In the genomic region with DNA sequence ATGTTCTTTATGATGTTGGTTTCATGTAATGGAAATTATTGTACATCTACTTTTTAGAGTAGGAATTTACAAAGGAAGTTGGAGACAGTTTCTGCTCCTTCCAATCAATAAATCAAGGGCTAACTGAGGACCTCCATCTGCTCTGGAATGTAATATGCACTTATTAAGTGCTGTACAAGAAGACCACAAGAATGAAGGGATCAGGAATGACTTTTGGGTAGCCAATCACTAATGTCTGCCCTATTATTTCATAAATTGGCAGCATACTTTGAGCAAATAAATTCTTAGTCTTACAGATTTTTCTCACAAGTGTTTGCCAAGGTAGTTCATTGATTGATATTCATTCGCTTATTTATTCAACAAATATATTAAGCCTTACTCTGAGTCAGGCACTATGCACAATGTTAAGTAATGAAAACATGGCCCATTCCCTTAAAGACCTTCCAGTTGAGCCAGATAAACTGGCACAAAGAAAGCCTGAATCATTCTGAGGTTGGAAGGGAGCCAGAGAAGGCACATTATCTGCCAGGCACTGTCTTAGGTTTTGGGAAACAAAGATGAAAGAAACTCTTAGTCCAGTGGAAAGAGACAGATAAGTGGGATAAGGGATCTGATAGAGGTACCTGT, we compare ENCODE assay signal across 1 cellular context.
TF ChIP-seq lines count a peak whose summit lies in the region.

No MANE protein-coding gene starts in this region.

TF ChIP-seq in A549, 52 proteins besides CTCF, POLR2A, EP300 and RAD21:
- TF ChIP-seq KDM5A (IDR thresholded peaks at IDR 0.05) = no peak
- no peak for TF ChIP-seq HOXA7 (CRISPR knock-in tag; IDR thresholded peaks at IDR 0.05)
- TF ChIP-seq TFCP2L1 (CRISPR knock-in tag; IDR thresholded peaks at IDR 0.05) = no peak
- TF ChIP-seq, protein P1, sequence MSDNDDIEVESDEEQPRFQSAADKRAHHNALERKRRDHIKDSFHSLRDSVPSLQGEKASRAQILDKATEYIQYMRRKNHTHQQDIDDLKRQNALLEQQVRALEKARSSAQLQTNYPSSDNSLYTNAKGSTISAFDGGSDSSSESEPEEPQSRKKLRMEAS (IDR thresholded peaks at IDR 0.05) = no peak
- TF ChIP-seq, protein P2, sequence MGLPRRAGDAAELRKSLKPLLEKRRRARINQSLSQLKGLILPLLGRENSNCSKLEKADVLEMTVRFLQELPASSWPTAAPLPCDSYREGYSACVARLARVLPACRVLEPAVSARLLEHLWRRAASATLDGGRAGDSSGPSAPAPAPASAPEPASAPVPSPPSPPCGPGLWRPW (IDR thresholded peaks at IDR 0.05) = no peak
- TF ChIP-seq NR3C1 (IDR thresholded peaks at IDR 0.05) = no peak
- TF ChIP-seq, protein P3, sequence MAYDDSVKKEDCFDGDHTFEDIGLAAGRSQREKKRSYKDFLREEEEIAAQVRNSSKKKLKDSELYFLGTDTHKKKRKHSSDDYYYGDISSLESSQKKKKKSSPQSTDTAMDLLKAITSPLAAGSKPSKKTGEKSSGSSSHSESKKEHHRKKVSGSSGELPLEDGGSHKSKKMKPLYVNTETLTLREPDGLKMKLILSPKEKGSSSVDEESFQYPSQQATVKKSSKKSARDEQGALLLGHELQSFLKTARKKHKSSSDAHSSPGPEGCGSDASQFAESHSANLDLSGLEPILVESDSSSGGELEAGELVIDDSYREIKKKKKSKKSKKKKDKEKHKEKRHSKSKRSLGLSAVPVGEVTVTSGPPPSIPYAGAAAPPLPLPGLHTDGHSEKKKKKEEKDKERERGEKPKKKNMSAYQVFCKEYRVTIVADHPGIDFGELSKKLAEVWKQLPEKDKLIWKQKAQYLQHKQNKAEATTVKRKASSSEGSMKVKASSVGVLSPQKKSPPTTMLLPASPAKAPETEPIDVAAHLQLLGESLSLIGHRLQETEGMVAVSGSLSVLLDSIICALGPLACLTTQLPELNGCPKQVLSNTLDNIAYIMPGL (CRISPR knock-in tag; IDR thresholded peaks at IDR 0.05; ENCODE audit: borderline replicate concordance) = no peak
- TF ChIP-seq TP53 (CRISPR knock-in tag; IDR thresholded peaks at IDR 0.05) = no peak
- TF ChIP-seq HEYL (CRISPR knock-in tag; IDR thresholded peaks at IDR 0.05) = no peak
- TF ChIP-seq KDM1A (IDR thresholded peaks at IDR 0.05; ENCODE audit: low read depth) = no peak
- TF ChIP-seq RNF2 (IDR thresholded peaks at IDR 0.05; ENCODE audit: borderline replicate concordance, low read depth) = no peak
- no peak for TF ChIP-seq RARB (CRISPR knock-in tag; IDR thresholded peaks at IDR 0.05)
- no peak for TF ChIP-seq FOXS1 (CRISPR knock-in tag; IDR thresholded peaks at IDR 0.05)
- TF ChIP-seq CBX2 (IDR thresholded peaks at IDR 0.05; ENCODE audit: borderline replicate concordance, low read depth) = no peak
- TF ChIP-seq HOXB5 (CRISPR knock-in tag; IDR thresholded peaks at IDR 0.05) = no peak
- TF ChIP-seq, protein P4, sequence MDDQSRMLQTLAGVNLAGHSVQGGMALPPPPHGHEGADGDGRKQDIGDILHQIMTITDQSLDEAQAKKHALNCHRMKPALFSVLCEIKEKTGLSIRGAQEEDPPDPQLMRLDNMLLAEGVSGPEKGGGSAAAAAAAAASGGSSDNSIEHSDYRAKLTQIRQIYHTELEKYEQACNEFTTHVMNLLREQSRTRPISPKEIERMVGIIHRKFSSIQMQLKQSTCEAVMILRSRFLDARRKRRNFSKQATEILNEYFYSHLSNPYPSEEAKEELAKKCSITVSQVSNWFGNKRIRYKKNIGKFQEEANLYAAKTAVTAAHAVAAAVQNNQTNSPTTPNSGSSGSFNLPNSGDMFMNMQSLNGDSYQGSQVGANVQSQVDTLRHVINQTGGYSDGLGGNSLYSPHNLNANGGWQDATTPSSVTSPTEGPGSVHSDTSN (IDR thresholded peaks at IDR 0.05) = no peak
- no peak for TF ChIP-seq FOSL2 (IDR thresholded peaks at IDR 0.05)
- no peak for TF ChIP-seq FOSL2 (CRISPR knock-in tag; IDR thresholded peaks at IDR 0.05)
- no peak for TF ChIP-seq CHD4 (IDR thresholded peaks at IDR 0.05; ENCODE audit: borderline replicate concordance)
- no peak for TF ChIP-seq JUNB (IDR thresholded peaks at IDR 0.05)
- no peak for TF ChIP-seq SREBF2 (IDR thresholded peaks at IDR 0.05)
